8 cellular contexts compared by ENCODE assay signal in genomic region chr16:70437017-70437581, GRCh38. TPM values are rescaled to one million over a fixed set of nuclear protein-coding genes. Genes with fewer than 3 reads are reported as not detected.
A peak's percentile ranks its signal among the peaks of the same experiment; 100 is the strongest.
DNase-seq lines count a peak whose midpoint lies in the region; ATAC-seq and TF ChIP-seq lines count a peak whose summit lies in the region.

No MANE protein-coding gene starts in this region.

- H4K20me1 ChIP-seq in smooth muscle cell (ENCODE audit: low read depth) = peaks cover 50% of the 10 kb centered on the region

- peaks cover 48% of the 10 kb centered on the region for H3F3A ChIP-seq in smooth muscle cell (ENCODE audit: low read depth)

- H3K4me1 ChIP-seq in RWPE2 (ENCODE audit: insufficient read depth, poor library complexity, severe bottlenecking) = peaks cover 18% of the 10 kb centered on the region
- H3K4me1 ChIP-seq in smooth muscle cell (ENCODE audit: low read depth) = peaks cover 37% of the 10 kb centered on the region

- H3K4me1 Mint-ChIP-seq in activated T-cell treated with anti-CD3 and anti-CD28 coated beads, Interleukin-2, amount 50 U/mL, for 4 hours (ENCODE audit: low read depth) = peaks cover 43% of the 10 kb centered on the region

- peak overlapping the region; percentile 97 for H3K4me3 Mint-ChIP-seq in activated T-cell treated with anti-CD3 and anti-CD28 coated beads, Interleukin-2, amount 50 U/mL, for 4 hours

- H3K36me3 ChIP-seq in RWPE2 (ENCODE audit: low read depth) = peaks cover 8% of the 10 kb centered on the region; the same call in 1 of the 2 replicates
- no peaks in the 10 kb centered on the region for H3K36me3 ChIP-seq in smooth muscle cell (ENCODE audit: low read depth)

- no peak for DNase-seq in activated T-cell treated with anti-CD3 and anti-CD28 coated beads, Interleukin-2, amount 50 U/mL, for 4 hours
- DNase-seq in activated T-cell treated with anti-CD3 and anti-CD28 coated beads for 4 hours (no peak), RWPE2 (ENCODE audit: low spot score) (no peak), fibroblast of mammary gland (ENCODE audit: low read depth) (peak; percentile 95), smooth muscle cell (lab: John Stamatoyannopoulos, UW; ENCODE audit: unreplicated experiment) (no peak)

- no peaks in the 10 kb centered on the region for H3K27me3 Mint-ChIP-seq in activated T-cell treated with anti-CD3 and anti-CD28 coated beads, Interleukin-2, amount 50 U/mL, for 4 hours (ENCODE audit: low read depth)

- peak overlapping the region; percentile 43 for H3K27ac ChIP-seq in RWPE2 (ENCODE audit: poor library complexity, severe bottlenecking)
- H3K27ac ChIP-seq in smooth muscle cell (ENCODE audit: low read depth) = peak overlapping the region; percentile 82

- 3% methylated on average over 5 of the region's 5 CpGs for WGBS in smooth muscle cell (ENCODE audit: low lambda C conversion rate)

- TF ChIP-seq CTCF in RWPE2 (IDR thresholded peaks at IDR 0.05; ENCODE audit: poor library complexity, severe bottlenecking) (no peak), fibroblast of mammary gland (conservative IDR thresholded peaks at IDR 0.05; ENCODE audit: control insufficient read depth, insufficient read depth, low read depth, low read length) (no peak), smooth muscle cell (IDR thresholded peaks at IDR 0.05; ENCODE audit: borderline replicate concordance, insufficient read depth, poor library complexity, severe bottlenecking) (no peak)

- peak overlapping the region; percentile 93 for H3K4me2 ChIP-seq in smooth muscle cell

- H3K4me3 ChIP-seq in RWPE2 (ENCODE audit: severe bottlenecking) = no peak overlapping the region
- H3K4me3 ChIP-seq in fibroblast of mammary gland (ENCODE audit: control insufficient read depth, low read depth, low read length) = peak overlapping the region; percentile 58
- H3K4me3 ChIP-seq in smooth muscle cell = peak overlapping the region; percentile 70

- H3K27me3 ChIP-seq in RWPE2 (ENCODE audit: insufficient read depth, poor library complexity, severe bottlenecking) (no peaks in the 10 kb centered on the region), smooth muscle cell (ENCODE audit: low read depth) (no peaks in the 10 kb centered on the region)

- H3K9me3 Mint-ChIP-seq in activated T-cell treated with anti-CD3 and anti-CD28 coated beads, Interleukin-2, amount 50 U/mL, for 4 hours = no peaks in the 10 kb centered on the region

- H2AFZ ChIP-seq in smooth muscle cell (ENCODE audit: low read depth) = no peak overlapping the region

- H3K36me3 Mint-ChIP-seq in activated T-cell treated with anti-CD3 and anti-CD28 coated beads, Interleukin-2, amount 50 U/mL, for 4 hours (ENCODE audit: insufficient read depth) = peaks cover 3% of the 10 kb centered on the region

- no peak for ATAC-seq in activated T-cell treated with anti-CD3 and anti-CD28 coated beads, Interleukin-2, amount 50 U/mL, for 4 hours
- no peak for ATAC-seq in RWPE2 (ENCODE audit: low read depth)
- no peak for ATAC-seq in HG03521 (IDR thresholded peaks at IDR 0.05; ENCODE audit: unreplicated experiment)
- ATAC-seq in HG02884 (IDR thresholded peaks at IDR 0.05; ENCODE audit: unreplicated experiment) = no peak
- no peak for ATAC-seq in GM21737 (IDR thresholded peaks at IDR 0.05; ENCODE audit: unreplicated experiment)

- peaks cover 46% of the 10 kb centered on the region for H3K79me2 ChIP-seq in smooth muscle cell (ENCODE audit: low read depth)

- no peaks in the 10 kb centered on the region for H3K9me3 ChIP-seq in RWPE2 (ENCODE audit: severe bottlenecking)
- H3K9me3 ChIP-seq in smooth muscle cell (replicated peaks; ENCODE audit: low read depth) = no peaks in the 10 kb centered on the region

- H3K9ac ChIP-seq in smooth muscle cell (ENCODE audit: low read depth) = peak overlapping the region; percentile 69

RNA-seq across cellular contexts. Expression of gene ST3GAL2, which starts 1.8 kb away (rescaled TPM):
- 10 to 100 TPM; 15.0 to 18.1 (median 15.6) TPM for total RNA-seq in activated T-cell treated with anti-CD3 and anti-CD28 coated beads, Interleukin-2, amount 50 U/mL, for 4 hours
- 30.2 and 32.5 TPM in 2 replicates for total RNA-seq in smooth muscle cell
- 31.6 and 42.3 TPM in 2 replicates for polyA plus RNA-seq in smooth muscle cell

RNA-seq across cellular contexts. Expression of gene FCSK, which starts 17.3 kb away (rescaled TPM):
- total RNA-seq in activated T-cell treated with anti-CD3 and anti-CD28 coated beads, Interleukin-2, amount 50 U/mL, for 4 hours = 10 to 100 TPM; 17.7 to 20.5 (median 19.2) TPM
- 5.7 and 16.5 TPM in 2 replicates for total RNA-seq in smooth muscle cell
- polyA plus RNA-seq in smooth muscle cell = 4.8 and 6.3 TPM in 2 replicates
